1 cellular context compared by ENCODE assay signal in the genomic region with DNA sequence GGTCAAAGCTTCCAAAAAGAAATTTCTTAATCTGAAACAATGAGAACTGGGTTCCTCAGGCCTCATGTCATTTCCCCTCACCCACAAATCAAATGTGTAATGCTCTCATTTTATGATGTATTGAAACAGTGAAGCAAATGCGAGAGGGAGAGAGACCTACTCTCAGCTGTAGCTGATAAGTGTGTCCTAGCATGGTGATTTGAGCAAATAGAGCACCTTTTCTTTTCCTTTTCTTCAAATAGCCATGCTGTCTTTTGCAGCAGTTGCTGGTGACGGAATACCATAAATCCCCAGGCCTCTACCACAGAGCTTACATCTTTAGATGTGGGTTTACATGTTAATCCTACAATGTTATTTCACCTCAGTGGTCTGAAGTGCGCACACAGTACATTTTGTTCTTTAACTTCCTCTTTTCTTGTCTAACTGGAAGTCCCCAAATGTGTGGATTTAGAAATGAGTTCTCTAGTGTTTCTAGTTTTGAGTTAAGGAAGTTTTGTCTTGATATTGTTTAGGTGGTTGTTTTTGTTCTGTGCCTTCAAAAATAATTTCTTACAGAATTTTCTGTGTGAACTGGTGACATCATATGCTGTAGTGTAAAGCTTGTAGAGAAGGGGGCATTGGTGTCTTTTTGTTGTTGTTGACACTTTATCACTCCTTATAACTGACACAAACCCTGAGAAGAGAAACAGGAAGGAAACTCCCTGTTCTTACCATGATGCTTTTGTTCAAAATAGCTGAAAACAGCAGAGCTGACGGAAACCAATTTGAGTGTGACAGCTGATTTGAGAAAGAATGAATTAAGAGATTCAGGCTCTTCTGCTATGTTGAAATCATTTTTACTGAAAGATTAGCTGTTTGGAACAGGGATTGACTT.
TF ChIP-seq lines count a peak whose summit lies in the region.

No MANE protein-coding gene starts in this region.

TF ChIP-seq in GM12878, 131 proteins besides CTCF, POLR2A, EP300 and RAD21 (continued from another document and continues in another):
- TF ChIP-seq CEBPZ (IDR thresholded peaks at IDR 0.05; ENCODE audit: low read depth, low read length) (no peak), MTA3 (IDR thresholded peaks at IDR 0.05; ENCODE audit: borderline replicate concordance, low read length) (peak; percentile 90; the same call in 1 of the 2 replicates), TCF3 (IDR thresholded peaks at IDR 0.05; ENCODE audit: borderline replicate concordance, insufficient read depth, low read depth, low read length) (0 out of 2 replicates have a peak, but pooled peaks have one; percentile 13), ESRRA (IDR thresholded peaks at IDR 0.05; ENCODE audit: low read length) (no peak), NFIC (IDR thresholded peaks at IDR 0.05; ENCODE audit: low read depth, low read length) (peak; percentile 100), SRF (IDR thresholded peaks at IDR 0.05; ENCODE audit: low read depth in 2 of 2, low read length in 2 of 2) (no peak), BCL11A (IDR thresholded peaks at IDR 0.05; ENCODE audit: low read depth, low read length) (peak; percentile 83), ATF2 (IDR thresholded peaks at IDR 0.05; ENCODE audit: low read length) (peak; percentile 100), SUPT20H (IDR thresholded peaks at IDR 0.05; ENCODE audit: borderline replicate concordance, control insufficient read depth, low read depth, low read length) (no peak), ZBED1 (IDR thresholded peaks at IDR 0.05; ENCODE audit: borderline replicate concordance) (peak; percentile 96), TAF1 (IDR thresholded peaks at IDR 0.05; ENCODE audit: borderline replicate concordance, low read depth, low read length) (peak; percentile 53; the same call in 1 of the 2 replicates), ZNF622 (IDR thresholded peaks at IDR 0.05) (no peak), ZSCAN29 (IDR thresholded peaks at IDR 0.05) (no peak), ATF3 (IDR thresholded peaks at IDR 0.05; ENCODE audit: borderline replicate concordance, extremely low read depth, low read depth, low read length) (no peak), PRDM15 (CRISPR knock-in tag; IDR thresholded peaks at IDR 0.05) (no peak), POLR2AphosphoS2 (IDR thresholded peaks at IDR 0.05; ENCODE audit: low read depth, low read length) (peak; percentile 74), SKIL (IDR thresholded peaks at IDR 0.05; ENCODE audit: low read depth, poor library complexity, severe bottlenecking) (peak; percentile 94), BMI1 (IDR thresholded peaks at IDR 0.05; ENCODE audit: borderline replicate concordance) (peak; percentile 79), POU2F2 (IDR thresholded peaks at IDR 0.05; ENCODE audit: borderline replicate concordance, low read depth, low read length) (peak; percentile 76; the same call in 2 of the 3 replicates), REST (IDR thresholded peaks at IDR 0.05; ENCODE audit: low read depth, low read length) (0 out of 2 replicates have a peak, but pooled peaks have one; percentile 7), YBX1 (IDR thresholded peaks at IDR 0.05) (no peak), HDAC6 (IDR thresholded peaks at IDR 0.05; ENCODE audit: unreplicated experiment) (no peak), STAT1 (conservative IDR thresholded peaks at IDR 0.05) (no peak), EZH2 (IDR thresholded peaks at IDR 0.05; ENCODE audit: borderline replicate concordance, control insufficient read depth, low read depth, low read length) (no peak), IKZF2 (IDR thresholded peaks at IDR 0.05) (peak; percentile 86 to 90), CEBPB (IDR thresholded peaks at IDR 0.05; ENCODE audit: borderline replicate concordance in 1 of 2, low read depth in 2 of 2, low read length in 2 of 2) (peak in 1 of 2 experiments; percentile 71; a peak in 1 of 4 replicates), MTA2 (IDR thresholded peaks at IDR 0.05; ENCODE audit: low read depth) (peak; percentile 98), TBL1XR1 (IDR thresholded peaks at IDR 0.05; ENCODE audit: low read depth, low read length) (peak; percentile 78), ZZZ3 (IDR thresholded peaks at IDR 0.05; ENCODE audit: control insufficient read depth, insufficient read length, low read depth) (no peak), MEF2A (IDR thresholded peaks at IDR 0.05; ENCODE audit: insufficient read depth, low read depth, low read length) (peak; percentile 93), PML (IDR thresholded peaks at IDR 0.05; ENCODE audit: low read length) (peak; percentile 96)
- TF ChIP-seq, protein P1, sequence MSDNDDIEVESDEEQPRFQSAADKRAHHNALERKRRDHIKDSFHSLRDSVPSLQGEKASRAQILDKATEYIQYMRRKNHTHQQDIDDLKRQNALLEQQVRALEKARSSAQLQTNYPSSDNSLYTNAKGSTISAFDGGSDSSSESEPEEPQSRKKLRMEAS (IDR thresholded peaks at IDR 0.05; ENCODE audit: low read depth, low read length) = no peak; the same call in 1 of the 2 replicates
- TF ChIP-seq, protein P2, sequence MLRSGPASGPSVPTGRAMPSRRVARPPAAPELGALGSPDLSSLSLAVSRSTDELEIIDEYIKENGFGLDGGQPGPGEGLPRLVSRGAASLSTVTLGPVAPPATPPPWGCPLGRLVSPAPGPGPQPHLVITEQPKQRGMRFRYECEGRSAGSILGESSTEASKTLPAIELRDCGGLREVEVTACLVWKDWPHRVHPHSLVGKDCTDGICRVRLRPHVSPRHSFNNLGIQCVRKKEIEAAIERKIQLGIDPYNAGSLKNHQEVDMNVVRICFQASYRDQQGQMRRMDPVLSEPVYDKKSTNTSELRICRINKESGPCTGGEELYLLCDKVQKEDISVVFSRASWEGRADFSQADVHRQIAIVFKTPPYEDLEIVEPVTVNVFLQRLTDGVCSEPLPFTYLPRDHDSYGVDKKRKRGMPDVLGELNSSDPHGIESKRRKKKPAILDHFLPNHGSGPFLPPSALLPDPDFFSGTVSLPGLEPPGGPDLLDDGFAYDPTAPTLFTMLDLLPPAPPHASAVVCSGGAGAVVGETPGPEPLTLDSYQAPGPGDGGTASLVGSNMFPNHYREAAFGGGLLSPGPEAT (IDR thresholded peaks at IDR 0.05; ENCODE audit: low read depth) = peak; percentile 100
